11 cellular contexts compared by ENCODE assay signal in genomic region chr7:116218051-116218645, GRCh38. TPM values are rescaled to one million over a fixed set of nuclear protein-coding genes. Genes with fewer than 3 reads are reported as not detected.
DNase-seq lines count a peak whose midpoint lies in the region; ATAC-seq and TF ChIP-seq lines count a peak whose summit lies in the region.
"Had no signal": no experiment of that assay in that cellular context is flagged by ENCODE, and none has a peak within 500 bp of the region (broad histone marks: within the 10 kb centered on the region; RNA-seq: fewer than 3 reads in every experiment).

No MANE protein-coding gene starts in this region.

- H3K9me3 ChIP-seq in upper lobe of right lung, result no peaks in the 10 kb centered on the region
- H3K9me3 ChIP-seq: Caco-2 had no signal

- CTCF ChIA-PET in activated naive CD4-positive, alpha-beta T cell treated with anti-CD3 and anti-CD28 coated beads for 36 hours (lab: Charles Lee), result interaction anchor here (3.3 kb wide), 1 partner anchor 18 kb away, joined by 20 read pairs; no protein-coding TSS in a partner anchor

- DNase-seq in activated naive CD4-positive, alpha-beta T cell treated with anti-CD3 and anti-CD28 coated beads, Interleukin-2, amount 50 U/mL, for 72 hours (ENCODE audit: low spot score in 2 of 2), result no peak
- DNase-seq in activated naive CD4-positive, alpha-beta T cell treated with anti-CD3 and anti-CD28 coated beads for 36 hours, result no peak
- DNase-seq in activated T-helper 1 cell treated with anti-CD3 and anti-CD28 coated beads, Interleukin-12 subunit alpha, Interleukin-12 subunit beta, Interleukin-2, Interleukin-4 antibody, amounts not matched to agents 30 ng/mL and 10 ng/mL and 1 ng/mL, durations not matched to agents 14 hours and 24 hours and 36 hours (ENCODE audit: low spot score), result no peak
- DNase-seq in kidney glomerular epithelial cell (lab: John Stamatoyannopoulos, UW), result peak; percentile 79
- no peak for DNase-seq in upper lobe of right lung
- DNase-seq: activated effector memory CD4-positive, alpha-beta T cell treated with Interleukin-2 at 50 U/mL for 16 hours; Caco-2; NCI-H1436 treated with DMSO at 0.1 percent for 48 hours had no signal

- no peaks in the 10 kb centered on the region for H3K27me3 Mint-ChIP-seq in activated naive CD4-positive, alpha-beta T cell treated with anti-CD3 and anti-CD28 coated beads for 36 hours (ENCODE audit: low read depth)
- H3K27me3 Mint-ChIP-seq in activated T-helper 1 cell treated with anti-CD3 and anti-CD28 coated beads, Interleukin-12 subunit alpha, Interleukin-12 subunit beta, Interleukin-2, Interleukin-4 antibody, amounts not matched to agents 30 ng/mL and 10 ng/mL and 1 ng/mL, durations not matched to agents 14 hours and 24 hours and 36 hours (ENCODE audit: insufficient read depth), result no peaks in the 10 kb centered on the region

- no peak overlapping the region for H3K4me3 Mint-ChIP-seq in activated naive CD4-positive, alpha-beta T cell treated with anti-CD3 and anti-CD28 coated beads for 36 hours
- H3K4me3 Mint-ChIP-seq in activated T-helper 1 cell treated with anti-CD3 and anti-CD28 coated beads, Interleukin-12 subunit alpha, Interleukin-12 subunit beta, Interleukin-2, Interleukin-4 antibody, amounts not matched to agents 30 ng/mL and 10 ng/mL and 1 ng/mL, durations not matched to agents 14 hours and 24 hours and 36 hours, result no peak overlapping the region

- H3K4me1 Mint-ChIP-seq in activated naive CD4-positive, alpha-beta T cell treated with anti-CD3 and anti-CD28 coated beads for 36 hours (ENCODE audit: low read depth), result peaks cover 77% of the 10 kb centered on the region
- peaks cover 74% of the 10 kb centered on the region for H3K4me1 Mint-ChIP-seq in activated T-helper 1 cell treated with anti-CD3 and anti-CD28 coated beads, Interleukin-12 subunit alpha, Interleukin-12 subunit beta, Interleukin-2, Interleukin-4 antibody, amounts not matched to agents 30 ng/mL and 10 ng/mL and 1 ng/mL, durations not matched to agents 14 hours and 24 hours and 36 hours (ENCODE audit: low read depth)

- H3K27me3 ChIP-seq in upper lobe of right lung, result no peaks in the 10 kb centered on the region

- H3K27ac ChIP-seq in upper lobe of right lung, result no peak overlapping the region

- peak overlapping the region; percentile 62 to 75 for H3K27ac Mint-ChIP-seq in activated naive CD4-positive, alpha-beta T cell treated with anti-CD3 and anti-CD28 coated beads, Interleukin-2, amount 50 U/mL, for 72 hours
- no peak overlapping the region for H3K27ac Mint-ChIP-seq in activated naive CD4-positive, alpha-beta T cell treated with anti-CD3 and anti-CD28 coated beads for 36 hours
- peak overlapping the region; percentile 49 for H3K27ac Mint-ChIP-seq in activated T-helper 1 cell treated with anti-CD3 and anti-CD28 coated beads, Interleukin-12 subunit alpha, Interleukin-12 subunit beta, Interleukin-2, Interleukin-4 antibody, amounts not matched to agents 30 ng/mL and 10 ng/mL and 1 ng/mL, durations not matched to agents 14 hours and 24 hours and 36 hours

- H3K4me1 ChIP-seq in upper lobe of right lung, result peaks cover 14% of the 10 kb centered on the region

- peak in 1 of 2 donors; percentile 18 for ATAC-seq in activated naive CD4-positive, alpha-beta T cell treated with anti-CD3 and anti-CD28 coated beads, Interleukin-2, amount 50 U/mL, for 72 hours
- peak; percentile 17 for ATAC-seq in upper lobe of right lung
- ATAC-seq in GM21717 (IDR thresholded peaks at IDR 0.05; ENCODE audit: unreplicated experiment), result no peak
- no peak for ATAC-seq in HG03196 (IDR thresholded peaks at IDR 0.05; ENCODE audit: unreplicated experiment)
- ATAC-seq in GM21619 (IDR thresholded peaks at IDR 0.05; ENCODE audit: unreplicated experiment), result no peak

- intact Hi-C loops in activated naive CD4-positive, alpha-beta T cell treated with anti-CD3 and anti-CD28 coated beads for 36 hours (cut with micrococcal nuclease), result loop anchor here (10.0 kb wide), 4 partner anchors 737 to 1967 kb away; partner anchors contain the start of genes LSM8 and ST7
- intact Hi-C loops in activated T-helper 1 cell treated with anti-CD3 and anti-CD28 coated beads, Interleukin-12 subunit alpha, Interleukin-12 subunit beta, Interleukin-2, Interleukin-4 antibody, amounts not matched to agents 30 ng/mL and 10 ng/mL and 1 ng/mL, durations not matched to agents 14 hours and 24 hours and 36 hours (cut with micrococcal nuclease), result loop anchor here (1.0 to 10.0 kb wide), 5 partner anchors 9 to 1967 kb away; partner anchors contain the start of genes LSM8 and MDFIC
- intact Hi-C loops in upper lobe of right lung (cut with DNase I), result no loop called here

- H3K9me3 Mint-ChIP-seq in activated naive CD4-positive, alpha-beta T cell treated with anti-CD3 and anti-CD28 coated beads, Interleukin-2, amount 50 U/mL, for 72 hours, result no peaks in the 10 kb centered on the region
- H3K9me3 Mint-ChIP-seq in activated naive CD4-positive, alpha-beta T cell treated with anti-CD3 and anti-CD28 coated beads for 36 hours, result no peaks in the 10 kb centered on the region
- no peaks in the 10 kb centered on the region for H3K9me3 Mint-ChIP-seq in activated T-helper 1 cell treated with anti-CD3 and anti-CD28 coated beads, Interleukin-12 subunit alpha, Interleukin-12 subunit beta, Interleukin-2, Interleukin-4 antibody, amounts not matched to agents 30 ng/mL and 10 ng/mL and 1 ng/mL, durations not matched to agents 14 hours and 24 hours and 36 hours

- H3K36me3 ChIP-seq in upper lobe of right lung, result no peaks in the 10 kb centered on the region

- H3K36me3 Mint-ChIP-seq in activated naive CD4-positive, alpha-beta T cell treated with anti-CD3 and anti-CD28 coated beads, Interleukin-2, amount 50 U/mL, for 72 hours, result peaks cover 0 to 13% of the 10 kb centered on the region in 2 donors
- no peaks in the 10 kb centered on the region for H3K36me3 Mint-ChIP-seq in activated naive CD4-positive, alpha-beta T cell treated with anti-CD3 and anti-CD28 coated beads for 36 hours (ENCODE audit: low read depth)
- H3K36me3 Mint-ChIP-seq in activated T-helper 1 cell treated with anti-CD3 and anti-CD28 coated beads, Interleukin-12 subunit alpha, Interleukin-12 subunit beta, Interleukin-2, Interleukin-4 antibody, amounts not matched to agents 30 ng/mL and 10 ng/mL and 1 ng/mL, durations not matched to agents 14 hours and 24 hours and 36 hours (ENCODE audit: low read depth), result peaks cover 19% of the 10 kb centered on the region

- no peak overlapping the region for H3K4me3 ChIP-seq in upper lobe of right lung

- TF ChIP-seq CTCF in upper lobe of right lung (IDR thresholded peaks at IDR 0.05), result no peak

RNA-seq across cellular contexts. Expression of gene TES, which starts 7.8 kb away (rescaled TPM):
- 10 to 100 TPM; 45.8 to 79.2 TPM for total RNA-seq in activated naive CD4-positive, alpha-beta T cell treated with anti-CD3 and anti-CD28 coated beads, Interleukin-2, amount 50 U/mL, for 72 hours
- total RNA-seq in activated naive CD4-positive, alpha-beta T cell treated with anti-CD3 and anti-CD28 coated beads for 36 hours, result 10 to 100 TPM; 74.0 to 76.4 TPM
- total RNA-seq in activated T-helper 1 cell treated with anti-CD3 and anti-CD28 coated beads, Interleukin-12 subunit alpha, Interleukin-12 subunit beta, Interleukin-2, Interleukin-4 antibody, amounts not matched to agents 30 ng/mL and 10 ng/mL and 1 ng/mL, durations not matched to agents 14 hours and 24 hours and 36 hours, result 36.2 and 38.4 TPM in 2 replicates
- 94.0 TPM for total RNA-seq in upper lobe of right lung
